ENCODE assay signal across 35 cellular contexts in genomic region chrX:111282991-111283390, GRCh38. TPM values are rescaled to one million over a fixed set of nuclear protein-coding genes. Genes with fewer than 3 reads are reported as not detected.
"Had no signal": no experiment of that assay in that cellular context is flagged by ENCODE, and none has a peak within 500 bp of the region (broad histone marks: within the 10 kb centered on the region; RNA-seq: fewer than 3 reads in every experiment).

No MANE protein-coding gene starts in this region.

- H3K9me3 ChIP-seq: ascending aorta, body of pancreas, breast epithelium had no signal

- DNase-seq: activated B cell treated with CpG ODN at 0.5 μM for 24 hours; activated CD4-positive, alpha-beta memory T cell treated with anti-CD3 and anti-CD28 coated beads, Interleukin-2, amount 10 ng/mL, durations not matched to agents 7 days and 5 days; activated CD4-positive, alpha-beta T cell treated with anti-CD3 and anti-CD28 coated beads for 4 hours; activated CD4-positive, alpha-beta T cell treated with anti-CD3 and anti-CD28 coated beads, Interleukin-2, amount 10 ng/mL, durations not matched to agents 7 days and 5 days; activated CD4-positive, alpha-beta T cell treated with anti-CD3 and anti-CD28 coated beads, Interleukin-2, amount 50 U/mL, for 48 hours; activated CD4-positive, CD25-positive, alpha-beta regulatory T cell treated with anti-CD3 and anti-CD28 coated beads, Interleukin-2, amount 50 U/mL, for 72 hours; activated CD8-positive, alpha-beta memory T cell treated with anti-CD3 and anti-CD28 coated beads for 24 hours; activated CD8-positive, alpha-beta memory T cell treated with anti-CD3 and anti-CD28 coated beads, Interleukin-2, amount 10 ng/mL, durations not matched to agents 7 days and 5 days; activated CD8-positive, alpha-beta memory T cell treated with anti-CD3 and anti-CD28 coated beads, Interleukin-2, amount 50 U/mL, for 48 hours; activated CD8-positive, alpha-beta T cell treated with anti-CD3 and anti-CD28 coated beads, Interleukin-2, amount 10 ng/mL, durations not matched to agents 7 days and 5 days; activated effector memory CD4-positive, alpha-beta T cell treated with Interleukin-2 at 50 U/mL for 16 hours; activated gamma-delta T cell; activated naive CD4-positive, alpha-beta T cell treated with anti-CD3 and anti-CD28 coated beads, Interleukin-2, amount 10 ng/mL, durations not matched to agents 7 days and 5 days; activated naive CD4-positive, alpha-beta T cell treated with Interleukin-2 at 50 U/mL for 16 hours; activated naive CD8-positive, alpha-beta T cell treated with anti-CD3 and anti-CD28 coated beads, Interleukin-2, amount 10 ng/mL, durations not matched to agents 7 days and 5 days; activated naive CD8-positive, alpha-beta T cell treated with anti-CD3 and anti-CD28 coated beads, Interleukin-2, amount 50 U/mL, for 24 hours; activated T-cell treated with anti-CD3 and anti-CD28 coated beads, Interleukin-2, amount 50 U/mL, for 24 hours; activated T-cell treated with anti-CD3 and anti-CD28 coated beads, Interleukin-2, amount 50 U/mL, for 48 hours; amygdala; anterior cingulate cortex; body of pancreas; brain microvascular endothelial cell; central memory CD4-positive, alpha-beta T cell; T-cell; T-helper 17 cell; T-helper 9 cell had no signal

- H3K36me3 Mint-ChIP-seq: activated CD8-positive, alpha-beta memory T cell treated with anti-CD3 and anti-CD28 coated beads, Interleukin-2, amount 10 ng/mL, durations not matched to agents 7 days and 5 days; activated naive CD4-positive, alpha-beta T cell treated with anti-CD3 and anti-CD28 coated beads, Interleukin-2, amount 10 ng/mL, durations not matched to agents 7 days and 5 days; activated naive CD4-positive, alpha-beta T cell treated with anti-CD3 and anti-CD28 coated beads, Interleukin-2, amount 50 U/mL, for 24 hours; activated naive CD8-positive, alpha-beta T cell; activated naive CD8-positive, alpha-beta T cell treated with anti-CD3 and anti-CD28 coated beads, Interleukin-2, amount 10 ng/mL, durations not matched to agents 7 days and 5 days; T-cell had no signal

- H3K4me1 Mint-ChIP-seq: activated B cell treated with CpG ODN at 0.5 μM for 24 hours; activated CD4-positive, alpha-beta memory T cell treated with anti-CD3 and anti-CD28 coated beads, Interleukin-2, amount 10 ng/mL, durations not matched to agents 7 days and 5 days; activated CD4-positive, alpha-beta T cell treated with anti-CD3 and anti-CD28 coated beads, Interleukin-2, amount 10 ng/mL, durations not matched to agents 7 days and 5 days; activated CD8-positive, alpha-beta memory T cell treated with anti-CD3 and anti-CD28 coated beads, Interleukin-2, amount 10 ng/mL, durations not matched to agents 7 days and 5 days; activated naive CD4-positive, alpha-beta T cell treated with anti-CD3 and anti-CD28 coated beads, Interleukin-2, amount 10 ng/mL, durations not matched to agents 7 days and 5 days; activated naive CD4-positive, alpha-beta T cell treated with anti-CD3 and anti-CD28 coated beads, Interleukin-2, amount 50 U/mL, for 24 hours; activated naive CD8-positive, alpha-beta T cell treated with anti-CD3 and anti-CD28 coated beads, Interleukin-2, amount 10 ng/mL, durations not matched to agents 7 days and 5 days; activated naive CD8-positive, alpha-beta T cell treated with anti-CD3 and anti-CD28 coated beads, Interleukin-2, amount 50 U/mL, for 24 hours; T-cell had no signal

- H3K4me3 ChIP-seq: ascending aorta, body of pancreas, breast epithelium had no signal

- ATAC-seq: activated CD8-positive, alpha-beta memory T cell treated with anti-CD3 and anti-CD28 coated beads, Interleukin-2, amount 10 ng/mL, durations not matched to agents 7 days and 5 days; activated CD8-positive, alpha-beta T cell treated with anti-CD3 and anti-CD28 coated beads, Interleukin-2, amount 10 ng/mL, durations not matched to agents 7 days and 5 days; activated naive CD8-positive, alpha-beta T cell treated with anti-CD3 and anti-CD28 coated beads, Interleukin-2, amount 50 U/mL, for 24 hours; body of pancreas; T-cell; T-helper 17 cell had no signal

- H3K27me3 ChIP-seq: ascending aorta, body of pancreas, brain microvascular endothelial cell had no signal

- H3K27me3 Mint-ChIP-seq: activated B cell treated with CpG ODN at 0.5 μM for 24 hours; activated CD4-positive, alpha-beta memory T cell treated with anti-CD3 and anti-CD28 coated beads, Interleukin-2, amount 10 ng/mL, durations not matched to agents 7 days and 5 days; activated CD4-positive, alpha-beta T cell treated with anti-CD3 and anti-CD28 coated beads, Interleukin-2, amount 10 ng/mL, durations not matched to agents 7 days and 5 days; activated CD8-positive, alpha-beta memory T cell treated with anti-CD3 and anti-CD28 coated beads, Interleukin-2, amount 10 ng/mL, durations not matched to agents 7 days and 5 days; activated naive CD4-positive, alpha-beta T cell treated with anti-CD3 and anti-CD28 coated beads, Interleukin-2, amount 10 ng/mL, durations not matched to agents 7 days and 5 days; activated naive CD4-positive, alpha-beta T cell treated with anti-CD3 and anti-CD28 coated beads, Interleukin-2, amount 50 U/mL, for 24 hours; activated naive CD8-positive, alpha-beta T cell; activated naive CD8-positive, alpha-beta T cell treated with anti-CD3 and anti-CD28 coated beads, Interleukin-2, amount 10 ng/mL, durations not matched to agents 7 days and 5 days; activated naive CD8-positive, alpha-beta T cell treated with anti-CD3 and anti-CD28 coated beads, Interleukin-2, amount 50 U/mL, for 24 hours; T-helper 17 cell had no signal

- H3K27ac Mint-ChIP-seq: activated B cell treated with CpG ODN at 0.5 μM for 24 hours; activated CD4-positive, alpha-beta memory T cell treated with anti-CD3 and anti-CD28 coated beads, Interleukin-2, amount 10 ng/mL, durations not matched to agents 7 days and 5 days; activated CD4-positive, alpha-beta T cell treated with anti-CD3 and anti-CD28 coated beads, Interleukin-2, amount 10 ng/mL, durations not matched to agents 7 days and 5 days; activated CD8-positive, alpha-beta memory T cell treated with anti-CD3 and anti-CD28 coated beads, Interleukin-2, amount 10 ng/mL, durations not matched to agents 7 days and 5 days; activated CD8-positive, alpha-beta T cell treated with anti-CD3 and anti-CD28 coated beads, Interleukin-2, amount 10 ng/mL, durations not matched to agents 7 days and 5 days; activated naive CD4-positive, alpha-beta T cell treated with anti-CD3 and anti-CD28 coated beads, Interleukin-2, amount 10 ng/mL, durations not matched to agents 7 days and 5 days; activated naive CD4-positive, alpha-beta T cell treated with anti-CD3 and anti-CD28 coated beads, Interleukin-2, amount 50 U/mL, for 24 hours; activated naive CD8-positive, alpha-beta T cell; activated naive CD8-positive, alpha-beta T cell treated with anti-CD3 and anti-CD28 coated beads, Interleukin-2, amount 10 ng/mL, durations not matched to agents 7 days and 5 days; activated naive CD8-positive, alpha-beta T cell treated with anti-CD3 and anti-CD28 coated beads, Interleukin-2, amount 50 U/mL, for 24 hours; activated T-cell treated with anti-CD3 and anti-CD28 coated beads, Interleukin-2, amount 50 U/mL, for 24 hours; activated T-helper 2 cell treated with anti-CD3 and anti-CD28 coated beads, Interferon-gamma antibody, Interleukin-2, Interleukin-4, amounts not matched to agents 10 μg/mL and 5 μg/mL and 100 μg/mL, durations not matched to agents 14 hours and 24 hours and 36 hours; T-cell; T-helper 17 cell had no signal

- H3K9me3 Mint-ChIP-seq: activated B cell treated with CpG ODN at 0.5 μM for 24 hours; activated CD4-positive, alpha-beta memory T cell treated with anti-CD3 and anti-CD28 coated beads, Interleukin-2, amount 10 ng/mL, durations not matched to agents 7 days and 5 days; activated CD4-positive, alpha-beta T cell treated with anti-CD3 and anti-CD28 coated beads, Interleukin-2, amount 10 ng/mL, durations not matched to agents 7 days and 5 days; activated naive CD4-positive, alpha-beta T cell treated with anti-CD3 and anti-CD28 coated beads, Interleukin-2, amount 10 ng/mL, durations not matched to agents 7 days and 5 days; activated naive CD4-positive, alpha-beta T cell treated with anti-CD3 and anti-CD28 coated beads, Interleukin-2, amount 50 U/mL, for 24 hours; activated naive CD8-positive, alpha-beta T cell treated with anti-CD3 and anti-CD28 coated beads, Interleukin-2, amount 10 ng/mL, durations not matched to agents 7 days and 5 days; activated naive CD8-positive, alpha-beta T cell treated with anti-CD3 and anti-CD28 coated beads, Interleukin-2, amount 50 U/mL, for 24 hours; activated T-cell treated with anti-CD3 and anti-CD28 coated beads, Interleukin-2, amount 50 U/mL, for 24 hours; activated T-helper 2 cell treated with anti-CD3 and anti-CD28 coated beads, Interferon-gamma antibody, Interleukin-2, Interleukin-4, amounts not matched to agents 10 μg/mL and 5 μg/mL and 100 μg/mL, durations not matched to agents 14 hours and 24 hours and 36 hours; T-cell had no signal

- H3K4me3 Mint-ChIP-seq: activated B cell treated with CpG ODN at 0.5 μM for 24 hours; activated CD4-positive, alpha-beta memory T cell treated with anti-CD3 and anti-CD28 coated beads, Interleukin-2, amount 10 ng/mL, durations not matched to agents 7 days and 5 days; activated CD4-positive, alpha-beta T cell treated with anti-CD3 and anti-CD28 coated beads, Interleukin-2, amount 10 ng/mL, durations not matched to agents 7 days and 5 days; activated CD8-positive, alpha-beta memory T cell treated with anti-CD3 and anti-CD28 coated beads, Interleukin-2, amount 10 ng/mL, durations not matched to agents 7 days and 5 days; activated CD8-positive, alpha-beta T cell treated with anti-CD3 and anti-CD28 coated beads, Interleukin-2, amount 10 ng/mL, durations not matched to agents 7 days and 5 days; activated naive CD4-positive, alpha-beta T cell treated with anti-CD3 and anti-CD28 coated beads, Interleukin-2, amount 10 ng/mL, durations not matched to agents 7 days and 5 days; activated naive CD4-positive, alpha-beta T cell treated with anti-CD3 and anti-CD28 coated beads, Interleukin-2, amount 50 U/mL, for 24 hours; activated naive CD8-positive, alpha-beta T cell; activated naive CD8-positive, alpha-beta T cell treated with anti-CD3 and anti-CD28 coated beads, Interleukin-2, amount 10 ng/mL, durations not matched to agents 7 days and 5 days; activated naive CD8-positive, alpha-beta T cell treated with anti-CD3 and anti-CD28 coated beads, Interleukin-2, amount 50 U/mL, for 24 hours; activated T-cell treated with anti-CD3 and anti-CD28 coated beads, Interleukin-2, amount 50 U/mL, for 24 hours; T-cell; T-helper 17 cell had no signal

- H3K27ac ChIP-seq: ascending aorta, body of pancreas, brain microvascular endothelial cell, breast epithelium, VCaP had no signal

- FAIRE-seq: TTC549 had no signal

- H3K4me1 ChIP-seq: ascending aorta, breast epithelium had no signal

- H3K36me3 ChIP-seq: ascending aorta, brain microvascular endothelial cell, breast epithelium had no signal

RNA-seq across cellular contexts. Expression of gene CAPN6, which starts 12.7 kb away (rescaled TPM):
- total RNA-seq: activated B cell treated with CpG ODN at 0.5 μM for 24 hours; activated CD4-positive, alpha-beta memory T cell treated with anti-CD3 and anti-CD28 coated beads, Interleukin-2, amount 10 ng/mL, durations not matched to agents 7 days and 5 days; activated CD4-positive, alpha-beta T cell treated with anti-CD3 and anti-CD28 coated beads, Interleukin-2, amount 10 ng/mL, durations not matched to agents 7 days and 5 days; activated CD8-positive, alpha-beta memory T cell treated with anti-CD3 and anti-CD28 coated beads, Interleukin-2, amount 10 ng/mL, durations not matched to agents 7 days and 5 days; activated CD8-positive, alpha-beta T cell treated with anti-CD3 and anti-CD28 coated beads, Interleukin-2, amount 10 ng/mL, durations not matched to agents 7 days and 5 days; activated naive CD8-positive, alpha-beta T cell treated with anti-CD3 and anti-CD28 coated beads, Interleukin-2, amount 10 ng/mL, durations not matched to agents 7 days and 5 days; activated T-helper 2 cell treated with anti-CD3 and anti-CD28 coated beads, Interferon-gamma antibody, Interleukin-2, Interleukin-4, amounts not matched to agents 10 μg/mL and 5 μg/mL and 100 μg/mL, durations not matched to agents 14 hours and 24 hours and 36 hours; T-cell; T-helper 1 cell treated with Interleukin-12 subunit alpha and Interleukin-12 subunit beta and Interleukin-4 antibody, amounts not matched to agents 30 ng/mL and 1 ng/mL, for 36 hours; T-helper 17 cell; T-helper 2 cell treated with Interferon-gamma antibody and Interleukin-4, amounts not matched to agents 100 ng/mL and 5 ng/mL, for 36 hours had no signal
